ENCODE assay signal across 8 cellular contexts in the genomic region with DNA sequence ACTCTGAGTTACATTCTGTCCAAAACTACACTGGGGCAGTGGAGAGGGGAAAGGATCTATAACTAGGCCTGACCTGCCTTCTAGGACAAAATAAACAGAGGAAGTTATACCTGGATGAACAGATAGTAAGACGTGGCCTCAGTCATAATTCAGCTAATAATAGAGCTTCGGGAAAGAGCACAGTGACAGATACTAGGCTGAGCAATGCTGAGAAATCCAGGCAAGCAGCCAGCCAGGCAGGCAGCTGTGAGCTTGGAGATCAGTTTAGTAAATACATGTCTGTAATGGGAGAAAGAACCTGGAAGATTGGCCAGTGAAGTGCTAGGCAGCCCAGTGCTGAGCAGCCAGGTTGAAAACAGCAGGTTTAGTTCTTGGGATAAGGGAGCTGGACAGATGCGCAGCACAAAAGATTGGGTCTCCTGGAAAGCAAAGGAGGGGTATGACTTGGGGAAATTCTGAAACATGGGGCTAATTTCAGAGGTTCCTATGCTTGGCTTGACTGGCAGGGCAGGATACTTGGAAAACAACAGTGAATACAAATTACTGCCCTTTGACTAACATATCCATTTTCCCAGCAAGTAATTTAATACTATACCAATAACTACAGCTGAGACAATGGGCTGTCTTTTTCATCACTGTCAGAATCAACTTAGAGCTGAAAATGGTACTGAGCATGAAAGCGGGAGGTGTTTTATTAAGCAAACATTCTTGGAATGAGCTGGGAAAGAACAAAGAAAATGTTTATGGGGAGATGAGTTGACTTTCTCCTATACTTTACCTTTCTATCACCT.
A peak's percentile ranks its signal among the peaks of the same experiment; 100 is the strongest.
DNase-seq lines count a peak whose midpoint lies in the region; ATAC-seq and TF ChIP-seq lines count a peak whose summit lies in the region.

No MANE protein-coding gene starts in this region.

- no peak for TF ChIP-seq CTCF in GM10248 (IDR thresholded peaks at IDR 0.05; ENCODE audit: control extremely low read depth, extremely low read depth, low read depth, missing control alignments)

- H3K4me3 Mint-ChIP-seq in activated T-helper 17 cell treated with anti-CD3 and anti-CD28 coated beads, Interleukin-2, amount 50 U/mL, for 72 hours: no peak overlapping the region

- H3K4me1 ChIP-seq in neuron (ENCODE audit: insufficient read depth, low read length): no peaks in the 10 kb centered on the region

- POLR2A ChIA-PET in GM10248 (lab: Yijun Ruan, JAX): no interaction called here

- H3K27ac ChIP-seq in epithelial cell of prostate: peak overlapping the region; percentile 50

- H3K36me3 Mint-ChIP-seq in activated T-helper 17 cell treated with anti-CD3 and anti-CD28 coated beads, Interleukin-2, amount 50 U/mL, for 72 hours (ENCODE audit: low read depth): no peaks in the 10 kb centered on the region

- H3K27me3 ChIP-seq in neuron (ENCODE audit: insufficient read depth, low read length): no peaks in the 10 kb centered on the region

- no peak for ATAC-seq in activated T-helper 17 cell treated with anti-CD3 and anti-CD28 coated beads, Interleukin-2, amount 50 U/mL, for 72 hours (replicated peaks)

- no peak overlapping the region for H3K27ac Mint-ChIP-seq in activated T-helper 17 cell treated with anti-CD3 and anti-CD28 coated beads, Interleukin-2, amount 50 U/mL, for 72 hours

- no peaks in the 10 kb centered on the region for H3K4me1 Mint-ChIP-seq in activated T-helper 17 cell treated with anti-CD3 and anti-CD28 coated beads, Interleukin-2, amount 50 U/mL, for 72 hours

- no peaks in the 10 kb centered on the region for H3K9me3 Mint-ChIP-seq in activated T-helper 17 cell treated with anti-CD3 and anti-CD28 coated beads, Interleukin-2, amount 50 U/mL, for 72 hours

- peak overlapping the region; percentile 22 for H2AFZ ChIP-seq in neuron (ENCODE audit: low read depth, low read length)

- no peaks in the 10 kb centered on the region for H3K9me3 ChIP-seq in neuron (ENCODE audit: low read length)

- CTCF ChIA-PET in GM10248 (lab: Yijun Ruan, JAX): interaction anchor here (1.2 to 1.5 kb wide), 2 partner anchors 15 to 254 kb away, joined by 3 to 4 read pairs; no protein-coding TSS in a partner anchor

- peak; percentile 98 for DNase-seq in DMS153 treated with DMSO at 0.1 percent for 48 hours (lab: John Stamatoyannopoulos, UW; ENCODE audit: unreplicated experiment)
- peak; percentile 70 for DNase-seq in NCI-H2227 (lab: John Stamatoyannopoulos, UW; ENCODE audit: unreplicated experiment)
- DNase-seq in epithelial cell of prostate (ENCODE audit: low read depth, low spot score): peak; percentile 48
- no peak for DNase-seq in GM10248 (ENCODE audit: extremely low spot score)
- DNase-seq in stimulated activated naive CD4-positive, alpha-beta T cell treated with Interleukin-2 at 50 U/mL for 16 hours (lab: John Stamatoyannopoulos, UW): no peak
- no peak for DNase-seq in activated CD8-positive, alpha-beta memory T cell treated with anti-CD3 and anti-CD28 coated beads, Interleukin-2, amount 50 U/mL, for 4 hours

- H3K4me3 ChIP-seq in neuron (ENCODE audit: low read length): no peak overlapping the region

- H3K36me3 ChIP-seq in neuron (ENCODE audit: insufficient read depth, low read length): no peaks in the 10 kb centered on the region

- H3K27me3 Mint-ChIP-seq in activated T-helper 17 cell treated with anti-CD3 and anti-CD28 coated beads, Interleukin-2, amount 50 U/mL, for 72 hours: no peaks in the 10 kb centered on the region

Comparison
In these comparisons a context has a peak if more than half of its experiments do, and no peak if none do; other contexts are left out.
1. DNase-seq: peak in DMS153 treated with DMSO at 0.1 percent for 48 hours (single experiment), NCI-H2227 (single experiment) and epithelial cell of prostate (single experiment); none in GM10248 (single experiment), stimulated activated naive CD4-positive, alpha-beta T cell treated with Interleukin-2 at 50 U/mL for 16 hours (single experiment) and activated CD8-positive, alpha-beta memory T cell treated with anti-CD3 and anti-CD28 coated beads, Interleukin-2, amount 50 U/mL, for 4 hours (single experiment).